Comparison of ENCODE assay signal across 23 cellular contexts in the genomic region with DNA sequence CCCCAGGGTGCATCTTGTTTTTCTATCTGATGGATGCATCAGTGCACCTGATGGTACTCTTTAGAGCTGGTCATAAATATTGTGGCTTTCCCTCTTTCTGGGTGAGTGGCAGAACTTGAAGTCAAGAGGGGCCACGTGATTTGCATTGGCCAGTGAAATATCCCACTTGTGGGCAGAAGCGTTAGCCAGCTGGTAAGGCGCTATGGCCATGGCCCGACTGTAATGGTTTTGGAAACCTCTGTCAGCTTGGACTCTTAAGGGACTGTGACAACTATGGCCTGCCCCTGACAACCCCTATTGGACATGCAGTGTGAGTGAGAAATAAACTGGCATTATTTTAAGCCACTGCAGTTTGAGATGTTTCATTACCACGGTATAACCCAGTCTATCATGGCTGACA.
DNase-seq lines count a peak whose midpoint lies in the region; ATAC-seq and TF ChIP-seq lines count a peak whose summit lies in the region.
"Had no signal": no experiment of that assay in that cellular context is flagged by ENCODE, and none has a peak within 500 bp of the region (broad histone marks: within the 10 kb centered on the region; RNA-seq: fewer than 3 reads in every experiment).

No MANE protein-coding gene starts in this region.

- peaks cover 27% of the 10 kb centered on the region for H3K36me3 Mint-ChIP-seq in natural killer cell treated with Interleukin-12 subunit alpha and Interleukin-12 subunit beta and Interleukin-15 and Interleukin-18, amount 100 ng/mL, for 72 hours
- peaks cover 20% of the 10 kb centered on the region for H3K36me3 Mint-ChIP-seq in natural killer cell
- H3K36me3 Mint-ChIP-seq in memory B cell, result peaks cover 58% of the 10 kb centered on the region

- H3K4me1 ChIP-seq in upper lobe of right lung (no peaks in the 10 kb centered on the region), Peyer's patch (no peaks in the 10 kb centered on the region)
- no peaks in the 10 kb centered on the region for H3K4me1 ChIP-seq in effector memory CD4-positive, alpha-beta T cell (ENCODE audit: control insufficient read depth, insufficient read depth, low read length, poor library complexity, severe bottlenecking)
- H3K4me1 ChIP-seq: BE2C had no signal

- no peak for TF ChIP-seq POLR2A in Peyer's patch (IDR thresholded peaks at IDR 0.05)

- H3K4me1 Mint-ChIP-seq in natural killer cell treated with Interleukin-12 subunit alpha and Interleukin-12 subunit beta and Interleukin-15 and Interleukin-18, amount 100 ng/mL, for 72 hours (ENCODE audit: low read depth in 2 of 2), result peaks cover 7 to 12% of the 10 kb centered on the region in 2 donors
- H3K4me1 Mint-ChIP-seq in natural killer cell, result peaks cover 5 to 14% of the 10 kb centered on the region in 2 donors
- peaks cover 15% of the 10 kb centered on the region for H3K4me1 Mint-ChIP-seq in memory B cell

- H3K27me3 ChIP-seq in upper lobe of right lung (no peaks in the 10 kb centered on the region), Peyer's patch (no peaks in the 10 kb centered on the region)
- H3K27me3 ChIP-seq in effector memory CD4-positive, alpha-beta T cell (replicated peaks; ENCODE audit: control insufficient read depth, insufficient read depth, low read length, poor library complexity, severe bottlenecking), result no peaks in the 10 kb centered on the region
- H3K27me3 ChIP-seq: BE2C had no signal

- H3K9me3 ChIP-seq in upper lobe of right lung (no peaks in the 10 kb centered on the region), Peyer's patch (no peaks in the 10 kb centered on the region)
- H3K9me3 ChIP-seq in effector memory CD4-positive, alpha-beta T cell (ENCODE audit: control insufficient read depth, low read length), result no peaks in the 10 kb centered on the region
- H3K9me3 ChIP-seq: BE2C had no signal

- no peak overlapping the region for H3K27ac Mint-ChIP-seq in natural killer cell treated with Interleukin-12 subunit alpha and Interleukin-12 subunit beta and Interleukin-15 and Interleukin-18, amount 100 ng/mL, for 72 hours
- H3K27ac Mint-ChIP-seq in natural killer cell (peak overlapping the region in 1 of 2 donors; percentile 40), memory B cell (peak overlapping the region; percentile 84)
- H3K27ac Mint-ChIP-seq: CD14-positive monocyte had no signal

- no peaks in the 10 kb centered on the region for H3K27me3 Mint-ChIP-seq in natural killer cell treated with Interleukin-12 subunit alpha and Interleukin-12 subunit beta and Interleukin-15 and Interleukin-18, amount 100 ng/mL, for 72 hours
- H3K27me3 Mint-ChIP-seq in natural killer cell (ENCODE audit: low read depth in 2 of 2) (no peaks in the 10 kb centered on the region), memory B cell (no peaks in the 10 kb centered on the region)

- H3K27ac ChIP-seq in upper lobe of right lung (no peak overlapping the region), Peyer's patch (no peak overlapping the region)
- no peak overlapping the region for H3K27ac ChIP-seq in effector memory CD4-positive, alpha-beta T cell (ENCODE audit: insufficient read depth, low read length, poor library complexity, severe bottlenecking)
- H3K27ac ChIP-seq: 22Rv1, PC-9 had no signal

- H3K4me3 Mint-ChIP-seq in natural killer cell treated with Interleukin-12 subunit alpha and Interleukin-12 subunit beta and Interleukin-15 and Interleukin-18, amount 100 ng/mL, for 72 hours, result no peak overlapping the region
- H3K4me3 Mint-ChIP-seq in natural killer cell, result no peak overlapping the region
- H3K4me3 Mint-ChIP-seq in memory B cell, result no peak overlapping the region
- H3K4me3 Mint-ChIP-seq: CD14-positive monocyte; CD8-positive, alpha-beta memory T cell had no signal

- no peak for TF ChIP-seq CTCF in natural killer cell (IDR thresholded peaks at IDR 0.05)
- TF ChIP-seq CTCF in upper lobe of right lung (IDR thresholded peaks at IDR 0.05), result no peak
- no peak for TF ChIP-seq CTCF in Peyer's patch (IDR thresholded peaks at IDR 0.05)

- intact Hi-C loops in natural killer cell (cut with micrococcal nuclease) (no loop called here), upper lobe of right lung (cut with DNase I) (no loop called here)

- no peaks in the 10 kb centered on the region for H3K9me3 Mint-ChIP-seq in natural killer cell treated with Interleukin-12 subunit alpha and Interleukin-12 subunit beta and Interleukin-15 and Interleukin-18, amount 100 ng/mL, for 72 hours
- H3K9me3 Mint-ChIP-seq in natural killer cell (no peaks in the 10 kb centered on the region), memory B cell (no peaks in the 10 kb centered on the region)
- H3K9me3 Mint-ChIP-seq: CD8-positive, alpha-beta memory T cell had no signal

- DNase-seq in natural killer cell treated with Interleukin-12 subunit alpha and Interleukin-12 subunit beta and Interleukin-15 and Interleukin-18, amount 100 ng/mL, for 72 hours (ENCODE audit: low spot score), result no peak
- DNase-seq in natural killer cell (no peak), NCI-H510A treated with DMSO at 0.1 percent for 48 hours (lab: John Stamatoyannopoulos, UW) (peak; percentile 62), memory B cell (ENCODE audit: low spot score in 2 of 2) (no peak), upper lobe of right lung (no peak), Peyer's patch (no peak)
- DNase-seq in effector memory CD4-positive, alpha-beta T cell, result no peak
- DNase-seq in stimulated activated naive CD4-positive, alpha-beta T cell treated with Interleukin-2 at 50 U/mL for 16 hours (lab: John Stamatoyannopoulos, UW), result no peak
- DNase-seq: BE2C; CD8-positive, alpha-beta memory T cell; GOT3; MV-4-11; NCI-H1105; NCI-H1436 treated with DMSO at 0.1 percent for 48 hours; NCI-H2029; NCI-H446; NCI-H526 treated with DMSO at 0.1 percent for 48 hours; PC-9; RPMI8226; SHP77 had no signal

- ATAC-seq in natural killer cell treated with Interleukin-12 subunit alpha and Interleukin-12 subunit beta and Interleukin-15 and Interleukin-18, amount 100 ng/mL, for 72 hours, result peak; percentile 50 to 56
- ATAC-seq in natural killer cell (no peak), memory B cell (ENCODE audit: low read depth) (no peak), upper lobe of right lung (no peak)
- ATAC-seq: HCT116 had no signal

- H3K4me3 ChIP-seq in upper lobe of right lung (no peak overlapping the region), Peyer's patch (no peak overlapping the region)
- no peak overlapping the region for H3K4me3 ChIP-seq in effector memory CD4-positive, alpha-beta T cell (ENCODE audit: insufficient read depth, low read depth, low read length, poor library complexity, severe bottlenecking)
- H3K4me3 ChIP-seq: PC-9 had no signal

- H3K36me3 ChIP-seq in upper lobe of right lung (peaks cover 13% of the 10 kb centered on the region), Peyer's patch (peaks cover 0 to 34% (median 0%) of the 10 kb centered on the region in 3 donors)
- peaks cover 22% of the 10 kb centered on the region for H3K36me3 ChIP-seq in effector memory CD4-positive, alpha-beta T cell (ENCODE audit: control insufficient read depth, insufficient read depth, low read length)
- H3K36me3 ChIP-seq: BE2C had no signal

Comparison
In these comparisons a context has a peak if more than half of its experiments do, and no peak if none do; other contexts are left out.
1. ATAC-seq: peak in natural killer cell treated with Interleukin-12 subunit alpha and Interleukin-12 subunit beta and Interleukin-15 and Interleukin-18, amount 100 ng/mL, for 72 hours (2 of 2); none in natural killer cell (0 of 3), memory B cell (single experiment) and upper lobe of right lung (single experiment).